1 cellular context compared by ENCODE assay signal in genomic region chr1:228736844-228737415, GRCh38.
TF ChIP-seq lines count a peak whose summit lies in the region.

No MANE protein-coding gene starts in this region.

TF ChIP-seq in GM23338, 12 proteins besides CTCF, POLR2A, EP300 and RAD21 (continued from another document):
- TF ChIP-seq ZNF462 (CRISPR knock-in tag; IDR thresholded peaks at IDR 0.05) = no peak
- no peak for TF ChIP-seq REST (IDR thresholded peaks at IDR 0.05; ENCODE audit: unreplicated experiment)
